ENCODE assay signal across 1 cellular context in the genomic region with DNA sequence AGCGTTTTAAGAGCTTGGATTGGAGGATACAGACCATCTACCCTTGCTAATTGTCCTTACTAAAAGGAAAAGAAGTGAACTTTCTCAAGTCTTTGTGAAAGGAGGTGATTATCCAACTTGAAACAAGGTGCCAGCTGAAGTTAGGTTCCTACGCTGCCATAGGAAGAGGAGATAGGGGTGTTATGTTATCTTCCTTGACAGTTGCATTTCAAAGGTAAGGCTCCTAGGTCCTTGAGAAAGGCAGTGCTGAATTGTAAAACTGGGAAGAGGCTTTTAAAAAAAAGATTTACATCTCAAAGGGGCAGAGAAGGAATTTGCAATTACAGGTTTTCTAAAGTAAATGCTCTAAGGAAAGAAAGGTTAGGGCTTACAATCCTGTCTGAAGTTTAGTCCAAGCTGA.
TF ChIP-seq lines count a peak whose summit lies in the region.

No MANE protein-coding gene starts in this region.

TF ChIP-seq in H1, 55 proteins besides CTCF, POLR2A, EP300 and RAD21:
- TF ChIP-seq ZNF274 (IDR thresholded peaks at IDR 0.05; ENCODE audit: borderline replicate concordance, extremely low read depth, low read length) (peak; percentile 35; the same call in 1 of the 2 replicates), JUND (IDR thresholded peaks at IDR 0.05; ENCODE audit: low read length) (no peak), ATF2 (IDR thresholded peaks at IDR 0.05; ENCODE audit: low read length) (no peak), SP4 (IDR thresholded peaks at IDR 0.05; ENCODE audit: low read length) (no peak), CTBP2 (IDR thresholded peaks at IDR 0.05; ENCODE audit: borderline replicate concordance, insufficient read depth, insufficient read length, low read length) (no peak), TEAD4 (IDR thresholded peaks at IDR 0.05; ENCODE audit: low read depth, low read length) (peak; percentile 33; the same call in 1 of the 2 replicates), RNF2 (IDR thresholded peaks at IDR 0.05; ENCODE audit: borderline replicate concordance, low read depth, low read length, missing control alignments, poor library complexity, severe bottlenecking) (no peak), BCL11A (IDR thresholded peaks at IDR 0.05; ENCODE audit: low read depth in 2 of 2, low read length in 2 of 2) (no peak), TAF7 (optimal IDR thresholded peaks at IDR 0.05; ENCODE audit: borderline replicate concordance, low read depth, low read length) (no peak), SAP30 (IDR thresholded peaks at IDR 0.05; ENCODE audit: insufficient read depth, insufficient replicate concordance, low read length) (no peak), SIRT6 (IDR thresholded peaks at IDR 0.05; ENCODE audit: low read length) (no peak), TAF1 (IDR thresholded peaks at IDR 0.05; ENCODE audit: low read depth, low read length) (no peak), SRF (IDR thresholded peaks at IDR 0.05; ENCODE audit: low read depth, low read length) (no peak), KDM5A (IDR thresholded peaks at IDR 0.05; ENCODE audit: low read length) (no peak), CHD2 (IDR thresholded peaks at IDR 0.05; ENCODE audit: low read length) (no peak), RFX5 (IDR thresholded peaks at IDR 0.05; ENCODE audit: borderline replicate concordance, low read depth, low read length) (no peak), CBX5 (IDR thresholded peaks at IDR 0.05; ENCODE audit: low read depth, low read length) (no peak), BRCA1 (IDR thresholded peaks at IDR 0.05; ENCODE audit: low read depth, low read length) (no peak), USF2 (IDR thresholded peaks at IDR 0.05; ENCODE audit: low read length) (no peak), E2F6 (IDR thresholded peaks at IDR 0.05) (no peak), EGR1 (IDR thresholded peaks at IDR 0.05; ENCODE audit: borderline replicate concordance, low read depth, low read length) (peak; percentile 46; the same call in 1 of the 2 replicates), JUN (IDR thresholded peaks at IDR 0.05; ENCODE audit: low read depth, low read length) (no peak), POLR2AphosphoS5 (IDR thresholded peaks at IDR 0.05; ENCODE audit: low read depth, low read length) (peak; percentile 88), MAFK (IDR thresholded peaks at IDR 0.05; ENCODE audit: low read depth, low read length) (no peak), RXRA (IDR thresholded peaks at IDR 0.05; ENCODE audit: insufficient read depth, low read depth, low read length) (no peak), HDAC6 (IDR thresholded peaks at IDR 0.05; ENCODE audit: low read depth, low read length) (no peak), NANOG (IDR thresholded peaks at IDR 0.05; ENCODE audit: insufficient read depth, low read depth, low read length, poor library complexity, severe bottlenecking) (peak; percentile 77), SUZ12 (IDR thresholded peaks at IDR 0.05; ENCODE audit: low read length) (no peak), CBX8 (IDR thresholded peaks at IDR 0.05; ENCODE audit: borderline replicate concordance, low read depth, low read length) (no peak), TBP (IDR thresholded peaks at IDR 0.05; ENCODE audit: low read depth, low read length) (no peak), POU5F1 (IDR thresholded peaks at IDR 0.05; ENCODE audit: low read depth, low read length) (peak; percentile 88), HDAC2 (IDR thresholded peaks at IDR 0.05; ENCODE audit: borderline replicate concordance in 1 of 2, low read depth in 2 of 2, low read length in 2 of 2) (peak in 1 of 2 experiments; percentile 56; a peak in 1 of 4 replicates), TCF12 (IDR thresholded peaks at IDR 0.05; ENCODE audit: low read depth, low read length) (peak; percentile 95), CREB1 (IDR thresholded peaks at IDR 0.05) (no peak), FOSL1 (IDR thresholded peaks at IDR 0.05; ENCODE audit: insufficient read depth, low read depth, low read length) (no peak), GABPA (IDR thresholded peaks at IDR 0.05; ENCODE audit: borderline replicate concordance, insufficient read depth, low read length) (no peak), YY1 (IDR thresholded peaks at IDR 0.05; ENCODE audit: low read depth, low read length) (no peak), SP2 (IDR thresholded peaks at IDR 0.05; ENCODE audit: low read length) (no peak), PHF8 (conservative IDR thresholded peaks at IDR 0.05; ENCODE audit: low read depth, low read length) (no peak), EZH2 (IDR thresholded peaks at IDR 0.05; ENCODE audit: low read depth, low read length, severe bottlenecking) (no peak), ATF3 (IDR thresholded peaks at IDR 0.05; ENCODE audit: insufficient read depth, low read depth, low read length) (no peak), SIN3A (conservative IDR thresholded peaks at IDR 0.05 in 1 of 2, IDR thresholded peaks at IDR 0.05 in 1 of 2; ENCODE audit: low read depth in 1 of 2, low read length in 2 of 2) (0 out of 4 replicates have a peak, but pooled peaks of 1 of the 2 experiments have one; percentile 21), NRF1 (IDR thresholded peaks at IDR 0.05; ENCODE audit: low read depth, low read length) (no peak), ASH2L (IDR thresholded peaks at IDR 0.05; ENCODE audit: low read length) (no peak), RBBP5 (IDR thresholded peaks at IDR 0.05; ENCODE audit: borderline replicate concordance, low read depth, low read length) (no peak), CEBPB (IDR thresholded peaks at IDR 0.05; ENCODE audit: low read depth, low read length) (no peak), BACH1 (IDR thresholded peaks at IDR 0.05; ENCODE audit: low read length) (no peak), SIX5 (IDR thresholded peaks at IDR 0.05; ENCODE audit: low read depth, low read length) (no peak), GTF2F1 (IDR thresholded peaks at IDR 0.05; ENCODE audit: borderline replicate concordance, low read depth, low read length) (no peak), SP1 (IDR thresholded peaks at IDR 0.05; ENCODE audit: low read depth, low read length) (0 out of 2 replicates have a peak, but pooled peaks have one; percentile 63), CHD1 (IDR thresholded peaks at IDR 0.05; ENCODE audit: low read depth, low read length) (no peak), KDM4A (IDR thresholded peaks at IDR 0.05; ENCODE audit: low read depth, low read length, severe bottlenecking) (no peak), KDM1A (IDR thresholded peaks at IDR 0.05; ENCODE audit: borderline replicate concordance, low read length) (no peak)
- TF ChIP-seq, protein P1, sequence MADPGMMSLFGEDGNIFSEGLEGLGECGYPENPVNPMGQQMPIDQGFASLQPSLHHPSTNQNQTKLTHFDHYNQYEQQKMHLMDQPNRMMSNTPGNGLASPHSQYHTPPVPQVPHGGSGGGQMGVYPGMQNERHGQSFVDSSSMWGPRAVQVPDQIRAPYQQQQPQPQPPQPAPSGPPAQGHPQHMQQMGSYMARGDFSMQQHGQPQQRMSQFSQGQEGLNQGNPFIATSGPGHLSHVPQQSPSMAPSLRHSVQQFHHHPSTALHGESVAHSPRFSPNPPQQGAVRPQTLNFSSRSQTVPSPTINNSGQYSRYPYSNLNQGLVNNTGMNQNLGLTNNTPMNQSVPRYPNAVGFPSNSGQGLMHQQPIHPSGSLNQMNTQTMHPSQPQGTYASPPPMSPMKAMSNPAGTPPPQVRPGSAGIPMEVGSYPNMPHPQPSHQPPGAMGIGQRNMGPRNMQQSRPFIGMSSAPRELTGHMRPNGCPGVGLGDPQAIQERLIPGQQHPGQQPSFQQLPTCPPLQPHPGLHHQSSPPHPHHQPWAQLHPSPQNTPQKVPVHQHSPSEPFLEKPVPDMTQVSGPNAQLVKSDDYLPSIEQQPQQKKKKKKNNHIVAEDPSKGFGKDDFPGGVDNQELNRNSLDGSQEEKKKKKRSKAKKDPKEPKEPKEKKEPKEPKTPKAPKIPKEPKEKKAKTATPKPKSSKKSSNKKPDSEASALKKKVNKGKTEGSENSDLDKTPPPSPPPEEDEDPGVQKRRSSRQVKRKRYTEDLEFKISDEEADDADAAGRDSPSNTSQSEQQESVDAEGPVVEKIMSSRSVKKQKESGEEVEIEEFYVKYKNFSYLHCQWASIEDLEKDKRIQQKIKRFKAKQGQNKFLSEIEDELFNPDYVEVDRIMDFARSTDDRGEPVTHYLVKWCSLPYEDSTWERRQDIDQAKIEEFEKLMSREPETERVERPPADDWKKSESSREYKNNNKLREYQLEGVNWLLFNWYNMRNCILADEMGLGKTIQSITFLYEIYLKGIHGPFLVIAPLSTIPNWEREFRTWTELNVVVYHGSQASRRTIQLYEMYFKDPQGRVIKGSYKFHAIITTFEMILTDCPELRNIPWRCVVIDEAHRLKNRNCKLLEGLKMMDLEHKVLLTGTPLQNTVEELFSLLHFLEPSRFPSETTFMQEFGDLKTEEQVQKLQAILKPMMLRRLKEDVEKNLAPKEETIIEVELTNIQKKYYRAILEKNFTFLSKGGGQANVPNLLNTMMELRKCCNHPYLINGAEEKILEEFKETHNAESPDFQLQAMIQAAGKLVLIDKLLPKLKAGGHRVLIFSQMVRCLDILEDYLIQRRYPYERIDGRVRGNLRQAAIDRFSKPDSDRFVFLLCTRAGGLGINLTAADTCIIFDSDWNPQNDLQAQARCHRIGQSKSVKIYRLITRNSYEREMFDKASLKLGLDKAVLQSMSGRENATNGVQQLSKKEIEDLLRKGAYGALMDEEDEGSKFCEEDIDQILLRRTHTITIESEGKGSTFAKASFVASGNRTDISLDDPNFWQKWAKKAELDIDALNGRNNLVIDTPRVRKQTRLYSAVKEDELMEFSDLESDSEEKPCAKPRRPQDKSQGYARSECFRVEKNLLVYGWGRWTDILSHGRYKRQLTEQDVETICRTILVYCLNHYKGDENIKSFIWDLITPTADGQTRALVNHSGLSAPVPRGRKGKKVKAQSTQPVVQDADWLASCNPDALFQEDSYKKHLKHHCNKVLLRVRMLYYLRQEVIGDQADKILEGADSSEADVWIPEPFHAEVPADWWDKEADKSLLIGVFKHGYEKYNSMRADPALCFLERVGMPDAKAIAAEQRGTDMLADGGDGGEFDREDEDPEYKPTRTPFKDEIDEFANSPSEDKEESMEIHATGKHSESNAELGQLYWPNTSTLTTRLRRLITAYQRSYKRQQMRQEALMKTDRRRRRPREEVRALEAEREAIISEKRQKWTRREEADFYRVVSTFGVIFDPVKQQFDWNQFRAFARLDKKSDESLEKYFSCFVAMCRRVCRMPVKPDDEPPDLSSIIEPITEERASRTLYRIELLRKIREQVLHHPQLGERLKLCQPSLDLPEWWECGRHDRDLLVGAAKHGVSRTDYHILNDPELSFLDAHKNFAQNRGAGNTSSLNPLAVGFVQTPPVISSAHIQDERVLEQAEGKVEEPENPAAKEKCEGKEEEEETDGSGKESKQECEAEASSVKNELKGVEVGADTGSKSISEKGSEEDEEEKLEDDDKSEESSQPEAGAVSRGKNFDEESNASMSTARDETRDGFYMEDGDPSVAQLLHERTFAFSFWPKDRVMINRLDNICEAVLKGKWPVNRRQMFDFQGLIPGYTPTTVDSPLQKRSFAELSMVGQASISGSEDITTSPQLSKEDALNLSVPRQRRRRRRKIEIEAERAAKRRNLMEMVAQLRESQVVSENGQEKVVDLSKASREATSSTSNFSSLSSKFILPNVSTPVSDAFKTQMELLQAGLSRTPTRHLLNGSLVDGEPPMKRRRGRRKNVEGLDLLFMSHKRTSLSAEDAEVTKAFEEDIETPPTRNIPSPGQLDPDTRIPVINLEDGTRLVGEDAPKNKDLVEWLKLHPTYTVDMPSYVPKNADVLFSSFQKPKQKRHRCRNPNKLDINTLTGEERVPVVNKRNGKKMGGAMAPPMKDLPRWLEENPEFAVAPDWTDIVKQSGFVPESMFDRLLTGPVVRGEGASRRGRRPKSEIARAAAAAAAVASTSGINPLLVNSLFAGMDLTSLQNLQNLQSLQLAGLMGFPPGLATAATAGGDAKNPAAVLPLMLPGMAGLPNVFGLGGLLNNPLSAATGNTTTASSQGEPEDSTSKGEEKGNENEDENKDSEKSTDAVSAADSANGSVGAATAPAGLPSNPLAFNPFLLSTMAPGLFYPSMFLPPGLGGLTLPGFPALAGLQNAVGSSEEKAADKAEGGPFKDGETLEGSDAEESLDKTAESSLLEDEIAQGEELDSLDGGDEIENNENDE (IDR thresholded peaks at IDR 0.05; ENCODE audit: insufficient replicate concordance, low read length) = peak; percentile 94
- TF ChIP-seq, protein P2, sequence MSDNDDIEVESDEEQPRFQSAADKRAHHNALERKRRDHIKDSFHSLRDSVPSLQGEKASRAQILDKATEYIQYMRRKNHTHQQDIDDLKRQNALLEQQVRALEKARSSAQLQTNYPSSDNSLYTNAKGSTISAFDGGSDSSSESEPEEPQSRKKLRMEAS (IDR thresholded peaks at IDR 0.05) = no peak
TF ChIP-seq in H1: peak in this region for 11.
